ENCODE assay signal across 9 cellular contexts in genomic region chr16:3190949-3191353, GRCh38. TPM values are rescaled to one million over a fixed set of nuclear protein-coding genes. Genes with fewer than 3 reads are reported as not detected.
DNase-seq lines count a peak whose midpoint lies in the region; FAIRE-seq lines count a peak whose summit lies in the region.
"Had no signal": no experiment of that assay in that cellular context is flagged by ENCODE, and none has a peak within 500 bp of the region (broad histone marks: within the 10 kb centered on the region; RNA-seq: fewer than 3 reads in every experiment).

No MANE protein-coding gene starts in this region.

- H4K91ac ChIP-seq in neuronal stem cell (ENCODE audit: low read depth, low read length, poor library complexity) = no peak overlapping the region

- WGBS in neuronal stem cell (ENCODE audit: extremely low coverage in 2 of 2, insufficient read length in 2 of 2, insufficient replicate concordance in 1 of 2), 2 donors = no CpG with 5 or more reads among the region's 16 CpGs

- H3K9me3 ChIP-seq in neuronal stem cell (replicated peaks in 1 of 2; ENCODE audit: control insufficient read depth in 2 of 2, insufficient read depth in 1 of 2, low read depth in 1 of 2, low read length in 2 of 2) = peaks cover 0 to 2% of the 10 kb centered on the region in 2 donors

- peak overlapping the region; percentile 66 for H2AFZ ChIP-seq in neuronal stem cell (ENCODE audit: low read length)

- H3K23ac ChIP-seq in neuronal stem cell (ENCODE audit: low read depth, low read length, poor library complexity) = no peak overlapping the region

- H2BK5ac ChIP-seq in neuronal stem cell (ENCODE audit: low read length) = no peak overlapping the region

- no peak overlapping the region for H4K8ac ChIP-seq in neuronal stem cell (ENCODE audit: low read depth, low read length)

- H3K27ac ChIP-seq in neuronal stem cell (replicated peaks; ENCODE audit: low read length) = no peak overlapping the region
- H3K27ac ChIP-seq: BLaER1 had no signal

- DNase-seq in NCI-H82 (lab: John Stamatoyannopoulos, UW) = peak; percentile 54
- DNase-seq in NCI-H82 treated with DMSO at 0.1 percent for 48 hours (lab: John Stamatoyannopoulos, UW; ENCODE audit: unreplicated experiment) = no peak
- peak; percentile 4 for DNase-seq in NCI-H748 treated with DMSO at 0.1 percent for 48 hours (lab: John Stamatoyannopoulos, UW)
- peak; percentile 19 for DNase-seq in dermis blood vessel endothelial cell
- DNase-seq in neuronal stem cell (ENCODE audit: low spot score) = no peak
- no peak for DNase-seq in GM19239 (ENCODE audit: insufficient read length, low spot score)
- DNase-seq in stimulated activated naive CD4-positive, alpha-beta T cell treated with Interleukin-2 at 50 U/mL for 16 hours (lab: John Stamatoyannopoulos, UW) = no peak
- no peak for DNase-seq in cortex of kidney (lab: John Stamatoyannopoulos, UW)

- no peak overlapping the region for H2BK12ac ChIP-seq in neuronal stem cell (ENCODE audit: low read length)

- peak overlapping the region in 1 of 2 donors; percentile 28 for H3K4me3 ChIP-seq in neuronal stem cell (ENCODE audit: low read length in 2 of 2)
- H3K4me3 ChIP-seq: BLaER1 had no signal

- FAIRE-seq in GM19239 (lab: Jason Lieb, UNC) = no peak

- no peak overlapping the region for H2BK15ac ChIP-seq in neuronal stem cell (ENCODE audit: low read length)

- no peaks in the 10 kb centered on the region for H3K79me1 ChIP-seq in neuronal stem cell (ENCODE audit: low read depth, low read length)

- H2BK120ac ChIP-seq in neuronal stem cell (ENCODE audit: low read depth, low read length) = no peak overlapping the region

- no peaks in the 10 kb centered on the region for H3K4me1 ChIP-seq in neuronal stem cell (ENCODE audit: control insufficient read depth in 2 of 2, insufficient read depth in 1 of 2, low read depth in 1 of 2, low read length in 2 of 2)
- H3K4me1 ChIP-seq: BLaER1 had no signal

- H3K18ac ChIP-seq in neuronal stem cell (ENCODE audit: low read length) = no peak overlapping the region

- H2AK5ac ChIP-seq in neuronal stem cell (ENCODE audit: low read depth, low read length) = no peak overlapping the region

- no peak overlapping the region for H3K4ac ChIP-seq in neuronal stem cell (ENCODE audit: low read length)

- H3K27me3 ChIP-seq in neuronal stem cell (ENCODE audit: control insufficient read depth in 3 of 3, insufficient read depth in 3 of 3, low read depth in 1 of 3, low read length in 3 of 3) = peaks cover 2 to 38% (median 16%) of the 10 kb centered on the region in 3 experiments

- no peak overlapping the region for H3K9ac ChIP-seq in neuronal stem cell (ENCODE audit: low read depth, low read length, poor library complexity)
- H3K9ac ChIP-seq: BLaER1 had no signal

- H3K4me2 ChIP-seq in neuronal stem cell (ENCODE audit: insufficient read depth, low read length, poor library complexity, severe bottlenecking) = peak overlapping the region; percentile 23
- H3K4me2 ChIP-seq: BLaER1 had no signal

- H3K36me3 ChIP-seq in neuronal stem cell (replicated peaks in 1 of 2; ENCODE audit: control insufficient read depth in 2 of 2, insufficient read depth in 2 of 2, low read length in 2 of 2) = no peaks in the 10 kb centered on the region
- H3K36me3 ChIP-seq: BLaER1 had no signal

- no peak overlapping the region for H3K14ac ChIP-seq in neuronal stem cell (ENCODE audit: low read length)

RNA-seq across cellular contexts. Expression of gene OR1F1, which starts 2.9 kb away (rescaled TPM):
- not detected in 2 replicates for total RNA-seq in dermis blood vessel endothelial cell
- polyA plus RNA-seq in neuronal stem cell (2013, experiment 1 of 2) = 0.21 TPM
- polyA plus RNA-seq in neuronal stem cell (2013, experiment 2 of 2) = 0.10 TPM

RNA-seq across cellular contexts. Expression of gene ZNF200, which starts 44.0 kb away (rescaled TPM):
- 11.2 and 11.6 TPM in 2 replicates for total RNA-seq in dermis blood vessel endothelial cell
- 3.3 TPM for polyA plus RNA-seq in neuronal stem cell (2013, experiment 1 of 2)
- polyA plus RNA-seq in neuronal stem cell (2013, experiment 2 of 2) = 3.6 TPM

RNA-seq across cellular contexts. Expression of gene ZNF213, which starts 56.1 kb away (rescaled TPM):
- 6.6 and 14.6 TPM in 2 replicates for total RNA-seq in dermis blood vessel endothelial cell
- polyA plus RNA-seq in neuronal stem cell (2013, experiment 1 of 2) = 8.2 TPM
- 7.9 TPM for polyA plus RNA-seq in neuronal stem cell (2013, experiment 2 of 2)

Comparison
In these comparisons a context has a peak if more than half of its experiments do, and no peak if none do; other contexts are left out.
1. DNase-seq: peak in NCI-H82 (single experiment), NCI-H748 treated with DMSO at 0.1 percent for 48 hours (single experiment) and dermis blood vessel endothelial cell (single experiment); none in NCI-H82 treated with DMSO at 0.1 percent for 48 hours (single experiment), neuronal stem cell (single experiment), GM19239 (single experiment), stimulated activated naive CD4-positive, alpha-beta T cell treated with Interleukin-2 at 50 U/mL for 16 hours (single experiment) and cortex of kidney (single experiment).